Comparison of ENCODE assay signal across 10 cellular contexts in genomic region chr20:47784256-47784598, GRCh38. TPM values are rescaled to one million over a fixed set of nuclear protein-coding genes. Genes with fewer than 3 reads are reported as not detected.
A peak's percentile ranks its signal among the peaks of the same experiment; 100 is the strongest.
DNase-seq lines count a peak whose midpoint lies in the region; ATAC-seq and TF ChIP-seq lines count a peak whose summit lies in the region.
"Had no signal": no experiment of that assay in that cellular context is flagged by ENCODE, and none has a peak within 500 bp of the region (broad histone marks: within the 10 kb centered on the region; RNA-seq: fewer than 3 reads in every experiment).

No MANE protein-coding gene starts in this region.

- H3K27me3 ChIP-seq in heart right ventricle (peaks cover 0 to 64% (median 10%) of the 10 kb centered on the region in 7 donors), upper lobe of right lung (peaks cover 16% of the 10 kb centered on the region)

- DNase-seq in heart right ventricle, result no peak
- no peak for DNase-seq in left ventricle myocardium superior
- no peak for DNase-seq in choroid plexus epithelial cell (ENCODE audit: low read depth)
- no peak for DNase-seq in mucosa of descending colon
- no peak for DNase-seq in upper lobe of right lung
- no peak for DNase-seq in SHP77 treated with DMSO at 0.1 percent for 48 hours (lab: John Stamatoyannopoulos, UW)
- DNase-seq in SK-N-DZ (ENCODE audit: low spot score), result no peak
- DNase-seq: DND-41, NCI-H1436 treated with DMSO at 0.1 percent for 48 hours had no signal

- H3K9me3 ChIP-seq in heart right ventricle (no peaks in the 10 kb centered on the region), mucosa of descending colon (no peaks in the 10 kb centered on the region), upper lobe of right lung (no peaks in the 10 kb centered on the region)

- intact Hi-C loops in heart right ventricle (cut with DNase I) (loop anchor here in 9 of 10 donors (5.0 to 10.0 kb wide), 10 partner anchors 57 to 838 kb away; no protein-coding TSS in a partner anchor), left ventricle myocardium superior (cut with micrococcal nuclease) (no loop called here), mucosa of descending colon (cut with DNase I, micrococcal nuclease) (loop anchor here in 1 of 2 donors (10.0 kb wide), 1 partner anchor 119 kb away; no protein-coding TSS in a partner anchor), upper lobe of right lung (cut with DNase I) (loop anchor here (10.0 kb wide), 1 partner anchor 851 kb away; no protein-coding TSS in a partner anchor)

- ATAC-seq in heart right ventricle, result no peak
- no peak for ATAC-seq in left ventricle myocardium superior
- no peak for ATAC-seq in mucosa of descending colon
- ATAC-seq in upper lobe of right lung, result no peak
- ATAC-seq in HG03521 (IDR thresholded peaks at IDR 0.05; ENCODE audit: unreplicated experiment), result no peak

- TF ChIP-seq CTCF in heart right ventricle (IDR thresholded peaks at IDR 0.05) (no peak), choroid plexus epithelial cell (conservative IDR thresholded peaks at IDR 0.05; ENCODE audit: low read depth, low read length) (no peak), mucosa of descending colon (IDR thresholded peaks at IDR 0.05) (no peak), upper lobe of right lung (IDR thresholded peaks at IDR 0.05) (no peak)

- WGBS in heart right ventricle, 2 donors, result 4 to 6% methylated on average over 8 of the region's 8 CpGs

- H3K4me1 ChIP-seq in heart right ventricle (peaks cover 0 to 53% (median 21%) of the 10 kb centered on the region in 9 donors), mucosa of descending colon (ENCODE audit: low read depth) (peaks cover 9% of the 10 kb centered on the region), upper lobe of right lung (peaks cover 19% of the 10 kb centered on the region)

- H3K36me3 ChIP-seq in heart right ventricle, result no peaks in the 10 kb centered on the region
- H3K36me3 ChIP-seq in mucosa of descending colon (ENCODE audit: low read depth), result no peaks in the 10 kb centered on the region
- H3K36me3 ChIP-seq in upper lobe of right lung, result no peaks in the 10 kb centered on the region

- peak overlapping the region; percentile 32 to 78 (median 67) for H3K4me3 ChIP-seq in heart right ventricle
- peak overlapping the region; percentile 50 for H3K4me3 ChIP-seq in choroid plexus epithelial cell (ENCODE audit: low read depth, low read length)
- H3K4me3 ChIP-seq in mucosa of descending colon, result peak overlapping the region; percentile 44
- H3K4me3 ChIP-seq in upper lobe of right lung, result peak overlapping the region; percentile 59

- peak overlapping the region in 8 of 10 donors; percentile 3 to 87 (median 82) for H3K27ac ChIP-seq in heart right ventricle
- no peak overlapping the region for H3K27ac ChIP-seq in upper lobe of right lung

RNA-seq across cellular contexts. Expression of gene SULF2, which starts 1.1 kb away (rescaled TPM):
- total RNA-seq in heart right ventricle, result 10 to 100 TPM; 16.7 to 39.9 (median 26.4) TPM
- 10 to 100 TPM; 21.0 to 40.6 TPM for polyA plus RNA-seq in heart right ventricle
- 35.1 TPM for total RNA-seq in left ventricle myocardium superior
- 100 to 1,000 TPM; 102 to 181 (median 144) TPM for total RNA-seq in mucosa of descending colon
- 52.8 TPM for total RNA-seq in upper lobe of right lung
- polyA plus RNA-seq in SK-N-DZ (2014; cell fraction: cytosol; rRNA removed), result 125 and 147 TPM in 2 replicates
- polyA plus RNA-seq in SK-N-DZ (2014; cell fraction: nucleus; rRNA removed), result 128 and 130 TPM in 2 replicates
